1 cellular context compared by ENCODE assay signal in the genomic region with DNA sequence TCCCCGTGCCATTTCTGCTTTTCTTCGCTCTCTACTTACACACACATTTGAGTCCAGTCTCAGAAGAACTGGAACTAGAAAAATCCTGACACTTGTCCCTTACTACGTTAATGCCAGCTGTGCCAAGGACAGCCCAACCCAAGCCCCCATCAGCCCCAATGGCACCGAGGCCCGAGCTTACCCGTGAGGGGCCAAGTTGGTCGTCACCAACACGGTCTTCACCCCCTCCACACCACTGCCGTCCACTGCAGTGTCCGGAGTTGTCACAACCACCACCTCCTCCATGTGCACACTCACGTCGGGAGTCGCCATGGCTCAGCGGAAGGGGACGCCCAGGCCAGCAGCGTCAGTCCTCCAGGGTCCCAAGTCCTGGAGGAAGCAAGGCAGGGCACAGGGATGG.
TF ChIP-seq lines count a peak whose summit lies in the region.

No MANE protein-coding gene starts in this region.

TF ChIP-seq in HepG2, 621 proteins besides CTCF, POLR2A, EP300 and RAD21:
- TF ChIP-seq MTA1 (CRISPR knock-in tag; IDR thresholded peaks at IDR 0.05; ENCODE audit: borderline replicate concordance) (0 out of 2 replicates have a peak, but pooled peaks have one; percentile 36), ZNF768 (CRISPR knock-in tag; IDR thresholded peaks at IDR 0.05) (0 out of 2 replicates have a peak, but pooled peaks have one; percentile 27), NPAS2 (CRISPR knock-in tag; IDR thresholded peaks at IDR 0.05; ENCODE audit: borderline replicate concordance) (0 out of 2 replicates have a peak, but pooled peaks have one; percentile 11), AGO2 (optimal IDR thresholded peaks at IDR 0.05; ENCODE audit: low read depth, low read length) (peak; percentile 42), ADNP (CRISPR knock-in tag; IDR thresholded peaks at IDR 0.05) (no peak), MATR3 (CRISPR knock-in tag; IDR thresholded peaks at IDR 0.05) (0 out of 2 replicates have a peak, but pooled peaks have one; percentile 48), ZNF264 (CRISPR knock-in tag; IDR thresholded peaks at IDR 0.05) (no peak)
